Comparison of ENCODE assay signal across 1 cellular context in genomic region chr9:11269036-11269435, GRCh38.
TF ChIP-seq lines count a peak whose summit lies in the region.

No MANE protein-coding gene starts in this region.

TF ChIP-seq in GM23338, 12 proteins besides CTCF, POLR2A, EP300 and RAD21 (continued from another document):
- TF ChIP-seq ZNF462 (CRISPR knock-in tag; IDR thresholded peaks at IDR 0.05) (no peak), POLR2AphosphoS5 (IDR thresholded peaks at IDR 0.05; ENCODE audit: low read depth) (no peak), STAT1 (IDR thresholded peaks at IDR 0.05; ENCODE audit: unreplicated experiment) (no peak)
